ENCODE assay signal across 1 cellular context in genomic region chr16:88569985-88570690, GRCh38.
TF ChIP-seq lines count a peak whose summit lies in the region.

Gene ZC3H18 (plus strand): TSS chr16:88570403. CDS start chr16:88577124, 6,721 bp downstream.

TF ChIP-seq in K562, 482 proteins besides CTCF, POLR2A, EP300 and RAD21 (continued from another document and continues in another):
- TF ChIP-seq RFX7 (CRISPR knock-in tag; IDR thresholded peaks at IDR 0.05): no peak
- TF ChIP-seq HOXB6 (CRISPR knock-in tag; IDR thresholded peaks at IDR 0.05; ENCODE audit: borderline replicate concordance): no peak
- no peak for TF ChIP-seq ZNF830 (CRISPR knock-in tag; IDR thresholded peaks at IDR 0.05)
- no peak for TF ChIP-seq ZC3H11A (IDR thresholded peaks at IDR 0.05; ENCODE audit: low read depth, low read length)
- no peak for TF ChIP-seq ZNF140 (CRISPR knock-in tag; IDR thresholded peaks at IDR 0.05)
- no peak for TF ChIP-seq NR2C1 (IDR thresholded peaks at IDR 0.05)
- no peak for TF ChIP-seq NR2C1 (tag; IDR thresholded peaks at IDR 0.05)
- no peak; a peak in 2 of 4 replicates for TF ChIP-seq HDAC1 (IDR thresholded peaks at IDR 0.05)
- no peak for TF ChIP-seq ZMIZ1 (IDR thresholded peaks at IDR 0.05; ENCODE audit: low read depth in 2 of 2, low read length in 2 of 2)
- no peak for TF ChIP-seq ZNF3 (CRISPR knock-in tag; IDR thresholded peaks at IDR 0.05)
- no peak; the same call in 1 of the 2 replicates for TF ChIP-seq NCOR1 (IDR thresholded peaks at IDR 0.05)
- no peak; the same call in 1 of the 2 replicates for TF ChIP-seq ATF2 (CRISPR knock-in tag; IDR thresholded peaks at IDR 0.05)
- no peak for TF ChIP-seq ZHX1 (conservative IDR thresholded peaks at IDR 0.05; ENCODE audit: low read length)
- no peak for TF ChIP-seq IFI16 (CRISPR knock-in tag; IDR thresholded peaks at IDR 0.05)
- peak; percentile 99 for TF ChIP-seq SIN3B (IDR thresholded peaks at IDR 0.05; ENCODE audit: low read depth)
- no peak for TF ChIP-seq CBX1 (IDR thresholded peaks at IDR 0.05; ENCODE audit: low read depth)
- no peak for TF ChIP-seq EZH2 (IDR thresholded peaks at IDR 0.05; ENCODE audit: borderline replicate concordance, low read depth, low read length)
- TF ChIP-seq SPI1 (IDR thresholded peaks at IDR 0.05; ENCODE audit: borderline replicate concordance, low read depth, low read length): peak; percentile 51; the same call in 1 of the 2 replicates
- TF ChIP-seq TCF15 (CRISPR knock-in tag; IDR thresholded peaks at IDR 0.05): no peak
- TF ChIP-seq ZBTB49 (CRISPR knock-in tag; IDR thresholded peaks at IDR 0.05; ENCODE audit: borderline replicate concordance): no peak
- 0 out of 4 replicates have a peak, but pooled peaks of 1 of the 2 experiments have one; percentile 30 for TF ChIP-seq TEAD1 (CRISPR knock-in tag; IDR thresholded peaks at IDR 0.05)
- no peak for TF ChIP-seq CAMTA2 (CRISPR knock-in tag; conservative IDR thresholded peaks at IDR 0.05)
- no peak for TF ChIP-seq RBM15 (IDR thresholded peaks at IDR 0.05; ENCODE audit: insufficient read depth, low read length)
- TF ChIP-seq SRSF9 (IDR thresholded peaks at IDR 0.05; ENCODE audit: borderline replicate concordance, low read depth, low read length): no peak
- TF ChIP-seq ATF4 (CRISPR knock-in tag; IDR thresholded peaks at IDR 0.05): no peak
- no peak for TF ChIP-seq ZNF174 (CRISPR knock-in tag; IDR thresholded peaks at IDR 0.05)
- TF ChIP-seq ZNF655 (CRISPR knock-in tag; IDR thresholded peaks at IDR 0.05): no peak
- TF ChIP-seq ZC3H4 (CRISPR knock-in tag; IDR thresholded peaks at IDR 0.05; ENCODE audit: borderline replicate concordance): no peak
- peak; percentile 69; the same call in 1 of the 2 replicates for TF ChIP-seq MGA (IDR thresholded peaks at IDR 0.05)
- peak; percentile 36; the same call in 1 of the 2 replicates for TF ChIP-seq ZBED1 (IDR thresholded peaks at IDR 0.05)
- no peak for TF ChIP-seq ZNF165 (CRISPR knock-in tag; IDR thresholded peaks at IDR 0.05; ENCODE audit: borderline replicate concordance)
